8 cellular contexts compared by ENCODE assay signal in the genomic region with DNA sequence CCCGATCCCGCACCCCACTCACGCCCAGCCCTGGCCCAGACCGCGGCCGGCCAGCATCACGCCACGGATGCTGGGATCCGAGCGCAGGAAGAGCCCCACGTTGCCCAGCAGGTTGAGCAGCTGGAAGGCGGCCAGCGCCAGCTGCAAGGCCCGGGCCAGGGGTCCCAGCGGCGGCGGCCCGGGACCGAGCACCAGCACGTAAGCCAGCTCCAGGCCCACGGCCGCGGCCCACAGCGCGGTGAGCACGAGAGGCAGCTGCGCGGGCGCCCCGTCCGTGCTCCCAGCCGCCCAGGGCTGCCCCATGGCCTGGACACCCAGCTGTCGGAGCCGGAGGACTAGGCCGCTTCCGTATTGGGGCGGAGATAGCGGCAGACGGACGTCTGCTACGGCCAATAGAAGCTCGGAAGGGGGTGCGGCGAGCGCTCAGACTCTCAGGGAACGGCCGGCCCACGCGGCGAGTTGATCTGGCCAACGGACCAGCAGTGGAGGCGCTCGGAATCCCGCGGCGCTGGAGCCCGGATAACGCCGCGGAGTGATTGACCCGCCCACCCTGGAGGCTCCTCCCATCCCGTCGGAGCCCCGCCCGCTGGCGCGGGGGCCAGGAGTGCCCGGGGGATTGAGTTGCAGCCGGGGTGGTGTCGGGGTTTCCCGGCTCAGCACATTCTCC. TPM values are rescaled to one million over a fixed set of nuclear protein-coding genes. Genes with fewer than 3 reads are reported as not detected.
DNase-seq lines count a peak whose midpoint lies in the region; ATAC-seq, FAIRE-seq and TF ChIP-seq lines count a peak whose summit lies in the region.

A gene with protein sequence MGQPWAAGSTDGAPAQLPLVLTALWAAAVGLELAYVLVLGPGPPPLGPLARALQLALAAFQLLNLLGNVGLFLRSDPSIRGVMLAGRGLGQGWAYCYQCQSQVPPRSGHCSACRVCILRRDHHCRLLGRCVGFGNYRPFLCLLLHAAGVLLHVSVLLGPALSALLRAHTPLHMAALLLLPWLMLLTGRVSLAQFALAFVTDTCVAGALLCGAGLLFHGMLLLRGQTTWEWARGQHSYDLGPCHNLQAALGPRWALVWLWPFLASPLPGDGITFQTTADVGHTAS (minus strand): TSS at position 348 of the 667 bp plus-strand sequence. CDS start 45 bp downstream, at position 303.

- H3K4me2 ChIP-seq in BLaER1 (peak within 1 kb of the TSS; percentile 96), HepG2 (ENCODE audit: low read depth, low read length) (peak within 1 kb of the TSS; percentile 97)

- H4K20me1 ChIP-seq in BLaER1: no peaks in the 10 kb centered on the region
- H4K20me1 ChIP-seq in HepG2 (ENCODE audit: insufficient read depth, low read length): no peaks in the 10 kb centered on the region

- CTCF ChIA-PET in HepG2 (lab: Yijun Ruan, JAX; ENCODE audit: low intra/inter-chr PET ratio, low total read pairs): no interaction called here

- TF ChIP-seq EP300 in HepG2 (IDR thresholded peaks at IDR 0.05; ENCODE audit: low read depth in 2 of 2, low read length in 2 of 2) (no peak), HepG2 (CRISPR knock-in tag; IDR thresholded peaks at IDR 0.05; ENCODE audit: borderline replicate concordance) (no peak)

- intact Hi-C loops in HepG2 (cut with micrococcal nuclease; ENCODE audit: unreplicated experiment): loop anchor here (1.0 kb wide), 1 partner anchor 66 kb away; a partner anchor contains a TSS

- no peaks in the 10 kb centered on the region for H3K79me2 ChIP-seq in HepG2 (ENCODE audit: insufficient read depth, low read length)

- H3K27ac ChIP-seq in BLaER1 (peak within 1 kb of the TSS; percentile 95), HepG2 (ENCODE audit: extremely low read length, insufficient read depth, low read length) (peak within 1 kb of the TSS; percentile 53)

- H3K9ac ChIP-seq in BLaER1: peak within 1 kb of the TSS; percentile 96
- peak within 1 kb of the TSS; percentile 79 for H3K9ac ChIP-seq in HepG2 (ENCODE audit: insufficient read depth, low read depth, low read length)

- 0 out of 2 replicates have a peak, but pooled peaks have one; percentile 28 for TF ChIP-seq CTCF in HepG2 (CRISPR knock-in tag; IDR thresholded peaks at IDR 0.05)

- DNase-seq in NCI-H69 (lab: John Stamatoyannopoulos, UW) (peak; percentile 99), dermis microvascular lymphatic vessel endothelial cell (ENCODE audit: low read depth in 2 of 2) (peak; percentile 92 to 98), HepG2 (ENCODE audit: low spot score) (peak; percentile 92)
- peak; percentile 77 to 80 for DNase-seq in activated CD4-positive, alpha-beta T cell treated with anti-CD3 and anti-CD28 coated beads, Interleukin-2, amount 50 U/mL, for 24 hours (ENCODE audit: low read depth in 1 of 2, low spot score in 1 of 2)
- DNase-seq in stimulated activated CD4-positive, alpha-beta T cell treated with anti-CD3 and anti-CD28 coated beads, Interleukin-4, amount 100 ng/mL, for 1 hour: peak; percentile 84

- peak; percentile 28 for FAIRE-seq in HepG2 (lab: Jason Lieb, UNC)

- no peaks in the 10 kb centered on the region for H3K9me3 ChIP-seq in BLaER1
- no peaks in the 10 kb centered on the region for H3K9me3 ChIP-seq in HepG2 (ENCODE audit: low read length)

- H3K4me3 ChIP-seq in BLaER1: peak within 1 kb of the TSS; percentile 99
- peak within 1 kb of the TSS; percentile 69 to 93 (median 83) for H3K4me3 ChIP-seq in HepG2 (replicated peaks in 1 of 3; ENCODE audit: insufficient read depth in 1 of 3, low read depth in 2 of 3, low read length in 3 of 3)

- peaks cover 46% of the 10 kb centered on the region for H3K4me1 ChIP-seq in BLaER1
- H3K4me1 ChIP-seq in HepG2 (ENCODE audit: insufficient read depth, low read length): peaks cover 39% of the 10 kb centered on the region

- 0% methylated on average over 3 of the region's 71 CpGs for WGBS in HepG2 (ENCODE audit: low lambda C conversion rate)

- BruUV-seq in HepG2 (replicated peaks; lab: Mats Ljungman, UMichigan): no TSS peak

- TF ChIP-seq POLR2A in HepG2 (IDR thresholded peaks at IDR 0.05; ENCODE audit: insufficient read depth in 1 of 2, low read depth in 2 of 2, low read length in 2 of 2): peak; percentile 70 to 73

- no peak within 1 kb of the TSS for H2AFZ ChIP-seq in HepG2 (ENCODE audit: low read length)

- TF ChIP-seq RAD21 in HepG2 (CRISPR knock-in tag; IDR thresholded peaks at IDR 0.05): peak; percentile 32; the same call in 1 of the 2 replicates

- H3K27me3 ChIP-seq in BLaER1: no peaks in the 10 kb centered on the region
- H3K27me3 ChIP-seq in HepG2 (ENCODE audit: control insufficient read depth in 1 of 2, insufficient read depth in 2 of 2, low read length in 2 of 2): peaks cover 0 to 7% of the 10 kb centered on the region in 2 experiments; a peak in 4 of 5 replicates

- POLR2A ChIA-PET in HepG2 (lab: Yijun Ruan, JAX): interaction anchor here (0.9 to 2.9 kb wide), 11 partner anchors 13 to 132 kb away, joined by 4 to 17 read pairs (median 7); a partner anchor contains a TSS

- peak; percentile 90 for ATAC-seq in GM19324 (IDR thresholded peaks at IDR 0.05; ENCODE audit: low FRiP score, unreplicated experiment)
- ATAC-seq in HG03520 (IDR thresholded peaks at IDR 0.05; ENCODE audit: unreplicated experiment): peak; percentile 74
- ATAC-seq in HepG2: peak; percentile 92

- peaks cover 25% of the 10 kb centered on the region for H3K36me3 ChIP-seq in BLaER1
- H3K36me3 ChIP-seq in HepG2 (replicated peaks in 1 of 2; ENCODE audit: control insufficient read depth in 1 of 2, insufficient read depth in 2 of 2, low read length in 2 of 2): no peaks in the 10 kb centered on the region

- in situ Hi-C loops in HepG2 (cut with HindIII; ENCODE audit: extremely low pct_ligation_motif_present, low pct_unique_long_range_greater_than_20kb): no loop called here

TF ChIP-seq in HepG2, 621 proteins besides CTCF, POLR2A, EP300 and RAD21 (continues in another document):
- TF ChIP-seq ZNF136 (CRISPR knock-in tag; IDR thresholded peaks at IDR 0.05; ENCODE audit: low read depth) (no peak), CHCHD3 (CRISPR knock-in tag; IDR thresholded peaks at IDR 0.05) (no peak), MAZ (IDR thresholded peaks at IDR 0.05; ENCODE audit: borderline replicate concordance, low read depth, low read length) (peak; percentile 64; the same call in 1 of the 2 replicates), MAZ (CRISPR knock-in tag; IDR thresholded peaks at IDR 0.05; ENCODE audit: low read depth) (peak; percentile 42; the same call in 1 of the 2 replicates), EED (CRISPR knock-in tag; IDR thresholded peaks at IDR 0.05) (no peak), ZNF772 (CRISPR knock-in tag; IDR thresholded peaks at IDR 0.05) (peak; percentile 37), NFIC (IDR thresholded peaks at IDR 0.05; ENCODE audit: low read length) (no peak), JARID2 (CRISPR knock-in tag; IDR thresholded peaks at IDR 0.05; ENCODE audit: insufficient replicate concordance) (no peak), ZNF879 (CRISPR knock-in tag; IDR thresholded peaks at IDR 0.05) (no peak), POLR2AphosphoS5 (IDR thresholded peaks at IDR 0.05; ENCODE audit: low read depth, low read length) (peak; percentile 60; the same call in 1 of the 2 replicates), CBX1 (IDR thresholded peaks at IDR 0.05; ENCODE audit: low read depth) (no peak), ZFY (CRISPR knock-in tag; IDR thresholded peaks at IDR 0.05) (peak; percentile 98), ARNTL (CRISPR knock-in tag; IDR thresholded peaks at IDR 0.05) (peak; percentile 72), ZNF354B (CRISPR knock-in tag; IDR thresholded peaks at IDR 0.05) (no peak), CBX5 (CRISPR knock-in tag; IDR thresholded peaks at IDR 0.05; ENCODE audit: borderline replicate concordance) (no peak), ZBTB42 (CRISPR knock-in tag; IDR thresholded peaks at IDR 0.05) (no peak), ZZZ3 (CRISPR knock-in tag; IDR thresholded peaks at IDR 0.05; ENCODE audit: borderline replicate concordance) (peak; percentile 47; the same call in 1 of the 2 replicates)
- TF ChIP-seq, protein P1, sequence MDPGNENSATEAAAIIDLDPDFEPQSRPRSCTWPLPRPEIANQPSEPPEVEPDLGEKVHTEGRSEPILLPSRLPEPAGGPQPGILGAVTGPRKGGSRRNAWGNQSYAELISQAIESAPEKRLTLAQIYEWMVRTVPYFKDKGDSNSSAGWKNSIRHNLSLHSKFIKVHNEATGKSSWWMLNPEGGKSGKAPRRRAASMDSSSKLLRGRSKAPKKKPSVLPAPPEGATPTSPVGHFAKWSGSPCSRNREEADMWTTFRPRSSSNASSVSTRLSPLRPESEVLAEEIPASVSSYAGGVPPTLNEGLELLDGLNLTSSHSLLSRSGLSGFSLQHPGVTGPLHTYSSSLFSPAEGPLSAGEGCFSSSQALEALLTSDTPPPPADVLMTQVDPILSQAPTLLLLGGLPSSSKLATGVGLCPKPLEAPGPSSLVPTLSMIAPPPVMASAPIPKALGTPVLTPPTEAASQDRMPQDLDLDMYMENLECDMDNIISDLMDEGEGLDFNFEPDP (CRISPR knock-in tag; conservative IDR thresholded peaks at IDR 0.05): no peak

RNA-seq across cellular contexts. Expression of the gene that starts here (rescaled TPM):
- 11.8 and 21.0 TPM in 2 replicates for total RNA-seq in dermis microvascular lymphatic vessel endothelial cell
- 1.9 and 4.3 TPM in 2 replicates for total RNA-seq in HepG2 (2016; rRNA removed; fragmentation: Illumina TruSeq; extraction: Trizol)
- total RNA-seq in HepG2 (2016; cell fraction: cytosol; rRNA removed; fragmentation: Illumina TruSeq; extraction: Trizol; ENCODE audit: low read depth): 1.9 and 2.0 TPM in 2 replicates
- total RNA-seq in HepG2 (2016; cell fraction: insoluble cytoplasmic fraction; rRNA removed; fragmentation: Illumina TruSeq; extraction: Trizol): 1.8 and 4.6 TPM in 2 replicates
- 2.5 and 3.7 TPM in 2 replicates for total RNA-seq in HepG2 (2016; cell fraction: membrane; rRNA removed; fragmentation: Illumina TruSeq; extraction: Trizol)
- 3.0 and 4.3 TPM in 2 replicates for total RNA-seq in HepG2 (2016; cell fraction: nucleus; rRNA removed; fragmentation: Illumina TruSeq; extraction: Trizol)
- 4.3 and 6.0 TPM in 2 replicates for polyA plus RNA-seq in HepG2 (2011; rRNA removed)
- polyA plus RNA-seq in HepG2 (2011; cell fraction: cytosol; rRNA removed): 4.4 and 5.3 TPM in 2 replicates
- polyA plus RNA-seq in HepG2 (2011; cell fraction: nucleus; rRNA removed): 3.9 and 4.1 TPM in 2 replicates
- 2.8 and 3.2 TPM in 2 replicates for polyA plus RNA-seq in HepG2 (2012)
- 1.6 and 2.2 TPM in 2 replicates for polyA plus RNA-seq in HepG2 (2016; cell fraction: cytosol; fragmentation: Illumina TruSeq; extraction: Trizol; ENCODE audit: low read depth)
- polyA plus RNA-seq in HepG2 (2016; cell fraction: insoluble cytoplasmic fraction; fragmentation: Illumina TruSeq; extraction: Trizol; ENCODE audit: low read depth): 1.4 and 1.8 TPM in 2 replicates
- polyA plus RNA-seq in HepG2 (2016; cell fraction: membrane; fragmentation: Illumina TruSeq; extraction: Trizol; ENCODE audit: low read depth): 1.8 TPM in 2 replicates
- polyA plus RNA-seq in HepG2 (2016; cell fraction: nucleus; fragmentation: Illumina TruSeq; extraction: Trizol; ENCODE audit: insufficient read depth, low read depth): 5.7 and 6.0 TPM in 2 replicates
- 5.8 and 12.6 TPM in 2 replicates for polyA minus RNA-seq in HepG2 (2011; rRNA and poly(A)+ RNA removed; ENCODE audit: low replicate concordance)
- polyA minus RNA-seq in HepG2 (2011; cell fraction: cytosol; rRNA and poly(A)+ RNA removed): 4.6 and 5.8 TPM in 2 replicates
- 0.77 and 1.1 TPM in 2 replicates for polyA minus RNA-seq in HepG2 (2011; cell fraction: nucleus; rRNA and poly(A)+ RNA removed)

Comparison
In these comparisons a context has a peak if more than half of its experiments do, and no peak if none do; other contexts are left out.
1. Peak in every context shown above with its lines: DNase-seq, ATAC-seq, H3K4me3 ChIP-seq and H3K27ac ChIP-seq.